In the genomic region with DNA sequence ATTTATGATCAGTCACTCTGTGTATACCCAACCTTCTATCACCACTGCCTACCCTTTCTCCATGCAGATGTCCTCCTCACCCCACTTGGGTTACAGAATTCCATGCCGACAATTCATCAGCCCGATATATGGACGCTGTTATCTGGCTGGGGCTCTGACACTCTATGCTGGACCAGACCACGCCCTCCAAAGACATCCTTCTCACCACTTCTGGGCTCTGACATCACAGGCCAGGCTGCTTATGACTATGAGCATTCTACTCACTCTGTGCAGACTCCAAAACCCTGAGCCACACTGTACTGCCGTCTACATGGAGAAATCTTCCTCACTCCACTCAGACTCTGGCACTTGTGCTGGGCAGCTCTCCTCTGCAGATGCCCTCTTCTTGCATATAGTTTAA, we compare ENCODE assay signal across 30 cellular contexts.
"Had no signal": no experiment of that assay in that cellular context is flagged by ENCODE, and none has a peak within 500 bp of the region (broad histone marks: within the 10 kb centered on the region; RNA-seq: fewer than 3 reads in every experiment).

No MANE protein-coding gene starts in this region.

- H3K4me1 Mint-ChIP-seq: nephron had no signal

- H3K4me1 ChIP-seq: gastroesophageal sphincter, stomach, tibial nerve had no signal

- H3K27ac Mint-ChIP-seq: activated naive CD8-positive, alpha-beta T cell treated with anti-CD3 and anti-CD28 coated beads, Interleukin-2, amount 50 U/mL, for 24 hours; activated T-helper 2 cell treated with anti-CD3 and anti-CD28 coated beads, Interferon-gamma antibody, Interleukin-2, Interleukin-4, amounts not matched to agents 10 μg/mL and 5 μg/mL and 100 μg/mL, durations not matched to agents 14 hours and 24 hours and 36 hours; brain; mesothelial cell of epicardium; nephron; T-cell; T-helper 2 cell treated with Interferon-gamma antibody and Interleukin-4, amounts not matched to agents 5 μg/mL and 100 μg/mL, for 36 hours; WTC11 had no signal

- H3K36me3 ChIP-seq: gastroesophageal sphincter, neutrophil, ovary, stomach, suprapubic skin, tibial nerve had no signal

- H3K27ac ChIP-seq: gastroesophageal sphincter, neutrophil, ovary, stomach, suprapubic skin, tibial nerve had no signal

- DNase-seq: activated CD4-positive, alpha-beta T cell treated with anti-CD3 and anti-CD28 coated beads for 4 hours; activated CD4-positive, alpha-beta T cell treated with anti-CD3 and anti-CD28 coated beads, Interleukin-2, amount 50 U/mL, for 48 hours; activated CD8-positive, alpha-beta memory T cell treated with anti-CD3 and anti-CD28 coated beads, Interleukin-2, amount 50 U/mL, for 48 hours; activated naive CD4-positive, alpha-beta T cell treated with Interleukin-2 at 50 U/mL for 16 hours; activated naive CD8-positive, alpha-beta T cell treated with anti-CD3 and anti-CD28 coated beads, Interleukin-2, amount 50 U/mL, for 24 hours; activated T-cell treated with anti-CD3 and anti-CD28 coated beads, Interleukin-2, amount 50 U/mL, for 4 hours; anterior cingulate cortex; central memory CD4-positive, alpha-beta T cell; dermis blood vessel endothelial cell; effector memory CD4-positive, alpha-beta T cell; head of caudate nucleus; hypothalamus; left ventricle myocardium superior; mammary epithelial cell; ovary; right cardiac atrium; stimulated activated CD4-positive, alpha-beta T cell treated with anti-CD3 and anti-CD28 coated beads, Interleukin-12 subunit alpha, Interleukin-12 subunit beta, amount 100 ng/mL, for 4 hours; stimulated activated CD4-positive, alpha-beta T cell treated with anti-CD3 and anti-CD28 coated beads, Interleukin-4, amount 100 ng/mL, for 4 hours; stomach; T-cell had no signal

- H3K27me3 Mint-ChIP-seq: activated naive CD8-positive, alpha-beta T cell treated with anti-CD3 and anti-CD28 coated beads, Interleukin-2, amount 50 U/mL, for 24 hours; T-cell had no signal

- H3K4me3 ChIP-seq: gastroesophageal sphincter, ovary, stomach, suprapubic skin, tibial nerve had no signal

- H3K9me3 ChIP-seq: gastroesophageal sphincter, neutrophil, ovary, stomach, suprapubic skin, tibial nerve had no signal

- H3K4me3 Mint-ChIP-seq: activated naive CD8-positive, alpha-beta T cell treated with anti-CD3 and anti-CD28 coated beads, Interleukin-2, amount 50 U/mL, for 24 hours; activated T-cell treated with anti-CD3 and anti-CD28 coated beads, Interleukin-2, amount 50 U/mL, for 4 hours; brain; mesothelial cell of epicardium; nephron; T-cell; T-helper 2 cell treated with Interferon-gamma antibody and Interleukin-4, amounts not matched to agents 5 μg/mL and 100 μg/mL, for 36 hours; WTC11 had no signal

- ATAC-seq: activated naive CD8-positive, alpha-beta T cell treated with anti-CD3 and anti-CD28 coated beads, Interleukin-2, amount 50 U/mL, for 24 hours; activated T-cell treated with anti-CD3 and anti-CD28 coated beads, Interleukin-2, amount 50 U/mL, for 4 hours; gastroesophageal sphincter; left ventricle myocardium superior; T-cell; WTC11 had no signal

- H3K27me3 ChIP-seq: gastroesophageal sphincter, neutrophil, ovary, stomach, suprapubic skin, tibial nerve had no signal

- H3K9me3 Mint-ChIP-seq: activated T-cell treated with anti-CD3 and anti-CD28 coated beads, Interleukin-2, amount 50 U/mL, for 4 hours; activated T-helper 2 cell treated with anti-CD3 and anti-CD28 coated beads, Interferon-gamma antibody, Interleukin-2, Interleukin-4, amounts not matched to agents 10 μg/mL and 5 μg/mL and 100 μg/mL, durations not matched to agents 14 hours and 24 hours and 36 hours; mesothelial cell of epicardium; nephron; T-cell; T-helper 2 cell treated with Interferon-gamma antibody and Interleukin-4, amounts not matched to agents 5 μg/mL and 100 μg/mL, for 36 hours had no signal

- H3K36me3 Mint-ChIP-seq: brain, mesothelial cell of epicardium, T-cell, WTC11 had no signal
